Comparison of ENCODE assay signal across 8 cellular contexts in genomic region chr19:45643024-45643926, GRCh38. TPM values are rescaled to one million over a fixed set of nuclear protein-coding genes. Genes with fewer than 3 reads are reported as not detected.
DNase-seq lines count a peak whose midpoint lies in the region; ATAC-seq, FAIRE-seq and TF ChIP-seq lines count a peak whose summit lies in the region.

No MANE protein-coding gene starts in this region.

- peaks cover 44% of the 10 kb centered on the region for H3K4me1 ChIP-seq in A549
- peaks cover 21% of the 10 kb centered on the region for H3K4me1 ChIP-seq in Loucy (ENCODE audit: insufficient read depth, low read length, poor library complexity, severe bottlenecking)

- H4K20me1 ChIP-seq in Loucy (ENCODE audit: insufficient read depth, low read length, poor library complexity, severe bottlenecking) (no peaks in the 10 kb centered on the region), neural cell (ENCODE audit: insufficient read depth) (no peaks in the 10 kb centered on the region)

- peak overlapping the region; percentile 96 for H3K27ac Mint-ChIP-seq in activated T-helper 17 cell treated with anti-CD3 and anti-CD28 coated beads, Interleukin-2, amount 50 U/mL, for 72 hours
- H3K27ac Mint-ChIP-seq in stimulated activated naive CD8-positive, alpha-beta T cell treated with anti-CD3 and anti-CD28 coated beads, Interleukin-15, amount 100 ng/mL, for 72 hours, result peak overlapping the region; percentile 93 to 97

- H3K9ac ChIP-seq in Loucy (ENCODE audit: low read depth, low read length, poor library complexity, severe bottlenecking), result no peak overlapping the region
- H3K9ac ChIP-seq in neural cell (ENCODE audit: low read length), result peak overlapping the region; percentile 24

- peaks cover 48% of the 10 kb centered on the region for H3K36me3 Mint-ChIP-seq in activated T-helper 17 cell treated with anti-CD3 and anti-CD28 coated beads, Interleukin-2, amount 50 U/mL, for 72 hours (ENCODE audit: low read depth)

- H3K4me2 ChIP-seq in A549, result peak overlapping the region; percentile 96
- H3K4me2 ChIP-seq in Loucy (ENCODE audit: low read depth, low read length, poor library complexity, severe bottlenecking), result peak overlapping the region; percentile 53
- H3K4me2 ChIP-seq in neural cell (ENCODE audit: low read length), result no peak overlapping the region

- no peak for FAIRE-seq in A549 (lab: Jason Lieb, UNC)

- H3K27me3 Mint-ChIP-seq in activated T-helper 17 cell treated with anti-CD3 and anti-CD28 coated beads, Interleukin-2, amount 50 U/mL, for 72 hours, result no peaks in the 10 kb centered on the region
- H3K27me3 Mint-ChIP-seq in stimulated activated naive CD8-positive, alpha-beta T cell treated with anti-CD3 and anti-CD28 coated beads, Interleukin-15, amount 100 ng/mL, for 72 hours, result peaks cover 10% of the 10 kb centered on the region

- TF ChIP-seq RAD21 in A549 (conservative IDR thresholded peaks at IDR 0.05 in 1 of 2, IDR thresholded peaks at IDR 0.05 in 1 of 2), result peak; percentile 99 to 100
- TF ChIP-seq RAD21 in neural cell (conservative IDR thresholded peaks at IDR 0.05), result peak; percentile 93

- ATAC-seq in A549, result peak in 1 of 2 experiments; percentile 16; a peak in 3 of 6 replicates
- peak; percentile 57 for ATAC-seq in activated T-helper 17 cell treated with anti-CD3 and anti-CD28 coated beads, Interleukin-2, amount 50 U/mL, for 72 hours (replicated peaks)
- peak; percentile 45 for ATAC-seq in stimulated activated naive CD8-positive, alpha-beta T cell treated with anti-CD3 and anti-CD28 coated beads, Interleukin-15, amount 100 ng/mL, for 72 hours

- H3K9me3 ChIP-seq in A549 (no peaks in the 10 kb centered on the region), Loucy (ENCODE audit: insufficient read depth, low read depth, low read length) (no peaks in the 10 kb centered on the region), neural cell (ENCODE audit: low read length) (no peaks in the 10 kb centered on the region)

- no peak for TF ChIP-seq EP300 in A549 (IDR thresholded peaks at IDR 0.05)
- TF ChIP-seq EP300 in neural cell (conservative IDR thresholded peaks at IDR 0.05; ENCODE audit: poor library complexity, severe bottlenecking), result no peak

- CTCF ChIA-PET in A549 (lab: Yijun Ruan, JAX), result interaction anchor here (0.7 to 15.1 kb wide), 54 partner anchors 9 to 1967 kb away, joined by 3 to 437 read pairs (median 14); partner anchors contain the start of genes FOSB, GIPR, GPR4 and OPA3

- H3F3A ChIP-seq in Loucy (ENCODE audit: low read depth), result peaks cover 5% of the 10 kb centered on the region; the same call in 1 of the 2 replicates
- H3F3A ChIP-seq in neural cell (ENCODE audit: insufficient read depth, low read length, poor library complexity, severe bottlenecking), result no peaks in the 10 kb centered on the region

- POLR2A ChIA-PET in A549 (lab: Yijun Ruan, JAX), result interaction anchor here (0.8 to 2.9 kb wide), 7 partner anchors 29 to 220 kb away, joined by 3 to 25 read pairs (median 7); partner anchors contain the start of genes OPA3 and VASP

- H3K27ac ChIP-seq in A549 (peak overlapping the region; percentile 88 to 90), neural cell (ENCODE audit: low read length) (no peak overlapping the region)

- H3K4me1 Mint-ChIP-seq in activated T-helper 17 cell treated with anti-CD3 and anti-CD28 coated beads, Interleukin-2, amount 50 U/mL, for 72 hours, result peaks cover 26% of the 10 kb centered on the region
- H3K4me1 Mint-ChIP-seq in stimulated activated naive CD8-positive, alpha-beta T cell treated with anti-CD3 and anti-CD28 coated beads, Interleukin-15, amount 100 ng/mL, for 72 hours, result peaks cover 70% of the 10 kb centered on the region

- H3K4me3 Mint-ChIP-seq in activated T-helper 17 cell treated with anti-CD3 and anti-CD28 coated beads, Interleukin-2, amount 50 U/mL, for 72 hours, result peak overlapping the region; percentile 86
- H3K4me3 Mint-ChIP-seq in stimulated activated naive CD8-positive, alpha-beta T cell treated with anti-CD3 and anti-CD28 coated beads, Interleukin-15, amount 100 ng/mL, for 72 hours, result peak overlapping the region; percentile 83 to 86

- WGBS in A549 (ENCODE audit: missing lambda C conversion rate), result 37% methylated on average over 39 of the region's 39 CpGs

- H3K4me3 ChIP-seq in A549 (peak overlapping the region; percentile 51; the same call in 2 of the 3 replicates), Loucy (ENCODE audit: low read length, poor library complexity, severe bottlenecking) (peak overlapping the region; percentile 35), fibroblast of pulmonary artery (replicated peaks; ENCODE audit: low read depth, low read length) (peak overlapping the region; percentile 37), neural cell (ENCODE audit: low read length) (peak overlapping the region; percentile 75)

- H3K9me2 ChIP-seq in Loucy (replicated peaks; ENCODE audit: low read depth, low read length) (no peaks in the 10 kb centered on the region), neural cell (ENCODE audit: insufficient read depth, low read length) (no peaks in the 10 kb centered on the region)

- H3K79me2 ChIP-seq in Loucy (ENCODE audit: insufficient read depth, low read length), result peaks cover 6% of the 10 kb centered on the region; the same call in 1 of the 2 replicates
- no peaks in the 10 kb centered on the region for H3K79me2 ChIP-seq in neural cell (replicated peaks; ENCODE audit: insufficient read depth, low read length)

- H2AFZ ChIP-seq in Loucy (ENCODE audit: low read length), result no peak overlapping the region
- H2AFZ ChIP-seq in neural cell (ENCODE audit: low read depth, low read length), result no peak overlapping the region

- peaks cover 8% of the 10 kb centered on the region for H3K9me3 Mint-ChIP-seq in activated T-helper 17 cell treated with anti-CD3 and anti-CD28 coated beads, Interleukin-2, amount 50 U/mL, for 72 hours
- no peaks in the 10 kb centered on the region for H3K9me3 Mint-ChIP-seq in stimulated activated naive CD8-positive, alpha-beta T cell treated with anti-CD3 and anti-CD28 coated beads, Interleukin-15, amount 100 ng/mL, for 72 hours

- H3K27me3 ChIP-seq in Loucy (ENCODE audit: insufficient read depth, low read length, poor library complexity, severe bottlenecking) (no peaks in the 10 kb centered on the region), neural cell (ENCODE audit: insufficient read depth, low read depth, low read length) (peaks cover 10% of the 10 kb centered on the region)

- TF ChIP-seq POLR2A in A549 (IDR thresholded peaks at IDR 0.05; ENCODE audit: low read length) (no peak), GM18951 (IDR thresholded peaks at IDR 0.05; ENCODE audit: extremely low read depth, insufficient read depth, insufficient read length) (peak; percentile 5)

- peak; percentile 91 to 95 for DNase-seq in A549 (ENCODE audit: low read depth in 1 of 2, low spot score in 1 of 2)
- peak; percentile 85 for DNase-seq in RPMI8226
- DNase-seq in fibroblast of pulmonary artery (ENCODE audit: low read depth), result peak; percentile 82
- peak; percentile 96 to 97 for DNase-seq in stimulated activated naive CD8-positive, alpha-beta T cell treated with anti-CD3 and anti-CD28 coated beads, Interleukin-15, amount 100 ng/mL, for 72 hours

- in situ Hi-C loops in GM18951 (cut with MboI; ENCODE audit: low sequenced_read_pairs, unreplicated experiment), result no loop called here

- no peaks in the 10 kb centered on the region for H3K36me3 ChIP-seq in Loucy (ENCODE audit: insufficient read depth, low read length)
- no peaks in the 10 kb centered on the region for H3K36me3 ChIP-seq in neural cell (ENCODE audit: insufficient read depth, low read length)

- TF ChIP-seq CTCF in A549 (IDR thresholded peaks at IDR 0.05) (peak; percentile 99), Loucy (conservative IDR thresholded peaks at IDR 0.05; ENCODE audit: low read length) (peak; percentile 98), fibroblast of pulmonary artery (IDR thresholded peaks at IDR 0.05; ENCODE audit: low read length, missing control alignments) (peak; percentile 99), neural cell (IDR thresholded peaks at IDR 0.05; ENCODE audit: poor library complexity, severe bottlenecking) (peak; percentile 96)

RNA-seq across cellular contexts. Expression of gene EML2, which starts 4.1 kb away (rescaled TPM):
- polyA plus RNA-seq in A549 (2011; rRNA removed), result 19.9 and 22.7 TPM in 2 replicates
- polyA plus RNA-seq in A549 (2012; cell fraction: cytosol; rRNA removed), result 29.1 and 29.3 TPM in 2 replicates
- polyA plus RNA-seq in A549 (2012; cell fraction: nucleus; rRNA removed), result 116 and 131 TPM in 2 replicates
- 25.9 to 30.6 TPM (median 29.0 TPM) in 3 replicates for polyA plus RNA-seq in A549 (2017; fragmentation: RNase III; extraction: RNeasy Plus Mini Kit Qiagen cat#74134 plus additional on column Dnase treatment)
- polyA minus RNA-seq in A549 (2011; rRNA and poly(A)+ RNA removed), result 51.0 and 56.1 TPM in 2 replicates
- 100 to 1,000 TPM; 117 to 184 TPM for total RNA-seq in activated T-helper 17 cell treated with anti-CD3 and anti-CD28 coated beads, Interleukin-2, amount 50 U/mL, for 72 hours
- polyA plus RNA-seq in neural cell, result 18.9 and 19.2 TPM in 2 replicates
- polyA minus RNA-seq in neural cell, result 11.7 and 14.1 TPM in 2 replicates

RNA-seq across cellular contexts. Expression of gene GIPR, which starts 24.7 kb away (rescaled TPM):
- 0.83 and 1.2 TPM in 2 replicates for polyA plus RNA-seq in A549 (2011; rRNA removed)
- polyA plus RNA-seq in A549 (2012; cell fraction: cytosol; rRNA removed), result 0.42 and 0.57 TPM in 2 replicates
- 3.6 and 4.4 TPM in 2 replicates for polyA plus RNA-seq in A549 (2012; cell fraction: nucleus; rRNA removed)
- polyA plus RNA-seq in A549 (2017; fragmentation: RNase III; extraction: RNeasy Plus Mini Kit Qiagen cat#74134 plus additional on column Dnase treatment), result 0.96 to 1.6 TPM (median 1.4 TPM) in 3 replicates
- 2.0 and 2.6 TPM in 2 replicates for polyA minus RNA-seq in A549 (2011; rRNA and poly(A)+ RNA removed)
- 10 to 100 TPM in 1 of 2 donors, 1 to 10 TPM in 1; 7.5 to 32.3 TPM for total RNA-seq in activated T-helper 17 cell treated with anti-CD3 and anti-CD28 coated beads, Interleukin-2, amount 50 U/mL, for 72 hours
- 6.4 and 13.1 TPM in 2 replicates for polyA plus RNA-seq in neural cell
- polyA minus RNA-seq in neural cell, result 6.0 and 8.5 TPM in 2 replicates

RNA-seq across cellular contexts. Expression of gene GPR4, which starts 41.3 kb away (rescaled TPM):
- polyA plus RNA-seq in A549 (2011; rRNA removed), result 0.10 TPM in 1 of 2 replicates, not detected in the other
- polyA plus RNA-seq in A549 (2012; cell fraction: cytosol; rRNA removed), result 0.05 TPM in 1 of 2 replicates, not detected in the other
- polyA plus RNA-seq in A549 (2012; cell fraction: nucleus; rRNA removed), result 0.23 and 0.40 TPM in 2 replicates
- 0.03 to 0.12 TPM (median 0.04 TPM) in 3 replicates for polyA plus RNA-seq in A549 (2017; fragmentation: RNase III; extraction: RNeasy Plus Mini Kit Qiagen cat#74134 plus additional on column Dnase treatment)
- 0.29 TPM in 1 of 2 replicates, not detected in the other for polyA minus RNA-seq in A549 (2011; rRNA and poly(A)+ RNA removed)
- total RNA-seq in activated T-helper 17 cell treated with anti-CD3 and anti-CD28 coated beads, Interleukin-2, amount 50 U/mL, for 72 hours, result under 1 TPM in 1 of 2 donors, not detected in 1; 0.13 TPM
- 0.25 TPM in 1 of 2 replicates, not detected in the other for polyA plus RNA-seq in neural cell
- polyA minus RNA-seq in neural cell, result not detected in 2 replicates

RNA-seq across cellular contexts. Expression of gene SNRPD2, which starts 48.5 kb away (rescaled TPM):
- polyA plus RNA-seq in A549 (2011; rRNA removed) (974 and 1,002 TPM in 2 replicates), A549 (2017; fragmentation: RNase III; extraction: RNeasy Plus Mini Kit Qiagen cat#74134 plus additional on column Dnase treatment) (785 to 834 TPM (median 811 TPM) in 3 replicates), neural cell (333 and 372 TPM in 2 replicates)
- 950 and 1,298 TPM in 2 replicates for polyA plus RNA-seq in A549 (2012; cell fraction: cytosol; rRNA removed)
- 367 and 451 TPM in 2 replicates for polyA plus RNA-seq in A549 (2012; cell fraction: nucleus; rRNA removed)
- 171 and 271 TPM in 2 replicates for polyA minus RNA-seq in A549 (2011; rRNA and poly(A)+ RNA removed)
- 100 to 1,000 TPM; 544 to 752 TPM for total RNA-seq in activated T-helper 17 cell treated with anti-CD3 and anti-CD28 coated beads, Interleukin-2, amount 50 U/mL, for 72 hours
- polyA minus RNA-seq in neural cell, result 75.5 and 79.5 TPM in 2 replicates

RNA-seq across cellular contexts. Expression of gene QPCTL, which starts 49.2 kb away (rescaled TPM):
- polyA plus RNA-seq in A549 (2011; rRNA removed), result 9.4 and 10.3 TPM in 2 replicates
- 9.1 and 12.1 TPM in 2 replicates for polyA plus RNA-seq in A549 (2012; cell fraction: cytosol; rRNA removed)
- polyA plus RNA-seq in A549 (2012; cell fraction: nucleus; rRNA removed), result 30.4 and 33.8 TPM in 2 replicates
- polyA plus RNA-seq in A549 (2017; fragmentation: RNase III; extraction: RNeasy Plus Mini Kit Qiagen cat#74134 plus additional on column Dnase treatment), result 6.7 to 10.4 TPM (median 8.4 TPM) in 3 replicates
- polyA minus RNA-seq in A549 (2011; rRNA and poly(A)+ RNA removed), result 13.0 and 15.7 TPM in 2 replicates
- 10 to 100 TPM; 13.6 to 15.5 TPM for total RNA-seq in activated T-helper 17 cell treated with anti-CD3 and anti-CD28 coated beads, Interleukin-2, amount 50 U/mL, for 72 hours
- polyA plus RNA-seq in neural cell, result 6.8 and 8.4 TPM in 2 replicates
- 3.5 and 5.4 TPM in 2 replicates for polyA minus RNA-seq in neural cell
